In the genomic region with DNA sequence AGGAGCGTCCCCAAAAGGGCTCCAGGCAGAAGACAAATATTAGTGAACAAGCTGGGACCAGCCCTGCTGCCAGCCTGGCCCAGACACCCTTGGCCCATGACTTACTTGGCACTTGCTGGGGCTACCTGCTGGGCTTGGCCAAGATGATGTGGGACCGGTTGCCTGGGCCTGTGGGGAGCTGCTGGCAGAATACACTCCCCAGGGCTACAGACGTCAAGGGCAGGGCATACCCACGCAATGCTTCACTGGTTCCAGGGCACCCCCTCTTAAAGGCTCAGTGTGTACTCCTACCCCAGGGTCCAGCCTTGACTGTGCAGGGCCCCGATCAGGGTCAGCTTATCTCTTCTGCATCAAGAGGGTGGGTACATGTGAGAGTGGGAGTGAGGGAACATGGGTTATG, we compare ENCODE assay signal across 15 cellular contexts.
"Had no signal": no experiment of that assay in that cellular context is flagged by ENCODE, and none has a peak within 500 bp of the region (broad histone marks: within the 10 kb centered on the region; RNA-seq: fewer than 3 reads in every experiment).

No MANE protein-coding gene starts in this region.

- DNase-seq: activated CD4-positive, alpha-beta memory T cell treated with anti-CD3 and anti-CD28 coated beads for 36 hours; activated effector memory CD4-positive, alpha-beta T cell treated with anti-CD3 and anti-CD28 coated beads, Interleukin-2, amount 50 U/mL, for 16 hours; activated T-cell treated with anti-CD3 and anti-CD28 coated beads, Interleukin-2, amount 50 U/mL, for 4 hours; heart right ventricle; islet precursor cell; midbrain; spleen; stimulated activated CD4-positive, alpha-beta T cell treated with anti-CD3 and anti-CD28 coated beads, Interleukin-1b, Interleukin-23, amount 100 ng/mL, for 48 hours; stimulated activated naive CD4-positive, alpha-beta T cell; T-cell; transverse colon had no signal

- H3K36me3 ChIP-seq: breast epithelium, heart right ventricle, spleen, transverse colon had no signal

- ATAC-seq: activated T-cell treated with anti-CD3 and anti-CD28 coated beads, Interleukin-2, amount 50 U/mL, for 4 hours; sciatic nerve; T-cell had no signal

- H3K4me3 ChIP-seq: breast epithelium, heart right ventricle, spleen, transverse colon had no signal

- H3K27me3 ChIP-seq: breast epithelium had no signal

- FAIRE-seq: frontal cortex had no signal

- H3K9me3 ChIP-seq: breast epithelium, heart right ventricle, spleen, transverse colon had no signal

- H3K27ac ChIP-seq: breast epithelium, heart right ventricle, spleen, transverse colon, VCaP had no signal
